ENCODE assay signal across 12 cellular contexts in the genomic region with DNA sequence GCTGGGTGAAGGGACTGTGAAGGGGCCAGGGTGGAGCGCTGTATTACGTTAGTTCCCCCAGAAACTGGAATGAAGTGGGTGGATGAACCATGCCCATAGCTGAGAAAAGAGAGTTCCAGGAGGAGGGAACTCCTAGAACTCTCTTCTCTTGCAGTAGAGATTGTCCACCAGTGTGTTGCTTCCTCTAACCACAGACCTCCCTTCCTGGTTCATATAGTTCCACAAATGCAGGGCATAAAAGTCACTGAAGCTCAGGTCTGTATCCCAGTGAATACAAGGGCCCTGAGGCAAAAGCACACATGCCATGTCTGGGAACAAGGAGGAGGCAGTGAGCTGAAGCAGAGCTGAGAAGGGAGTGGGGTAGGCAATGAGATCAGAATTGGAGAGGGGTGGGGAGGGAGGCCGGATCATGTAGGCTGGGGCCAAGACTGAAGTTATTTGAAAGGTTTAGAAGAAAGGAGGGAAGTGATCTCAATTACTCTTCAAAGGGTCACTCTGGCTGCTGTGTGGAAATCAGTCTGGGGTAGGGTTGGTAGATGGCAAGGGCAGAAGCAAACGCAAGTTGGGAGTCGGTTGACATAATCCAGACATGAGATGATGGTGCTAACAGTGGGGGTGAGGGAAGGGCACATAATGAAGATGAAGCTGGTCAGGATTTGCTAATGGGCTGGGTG. TPM values are rescaled to one million over a fixed set of nuclear protein-coding genes. Genes with fewer than 3 reads are reported as not detected.
DNase-seq lines count a peak whose midpoint lies in the region; FAIRE-seq and TF ChIP-seq lines count a peak whose summit lies in the region.
"Had no signal": no experiment of that assay in that cellular context is flagged by ENCODE, and none has a peak within 500 bp of the region (broad histone marks: within the 10 kb centered on the region; RNA-seq: fewer than 3 reads in every experiment).

No MANE protein-coding gene starts in this region.

- H3K27me3 ChIP-seq in WERI-Rb-1 (ENCODE audit: insufficient read depth, low read depth, severe bottlenecking), result no peaks in the 10 kb centered on the region

- DNase-seq in AG08396 (ENCODE audit: low spot score) (peak; percentile 50), NCI-H69 (lab: John Stamatoyannopoulos, UW) (peak; percentile 51), epidermal melanocyte (ENCODE audit: insufficient read length, low spot score) (peak; percentile 41), occipital lobe (lab: John Stamatoyannopoulos, UW) (no peak), frontal cortex (ENCODE audit: low spot score in 2 of 2) (no peak), WERI-Rb-1 (no peak)
- DNase-seq in activated T-cell treated with anti-CD3 and anti-CD28 coated beads, Interleukin-2, amount 50 U/mL, for 48 hours, result no peak
- DNase-seq: activated naive CD8-positive, alpha-beta T cell treated with anti-CD3 and anti-CD28 coated beads, Interleukin-2, amount 10 ng/mL, durations not matched to agents 7 days and 5 days; CD4-positive, CD25-positive, alpha-beta regulatory T cell; NCI-H1092 treated with DMSO at 0.1 percent for 48 hours had no signal

- H3K9me3 Mint-ChIP-seq in nephron, result no peaks in the 10 kb centered on the region
- H3K9me3 Mint-ChIP-seq: activated naive CD8-positive, alpha-beta T cell treated with anti-CD3 and anti-CD28 coated beads, Interleukin-2, amount 10 ng/mL, durations not matched to agents 7 days and 5 days; T-helper 1 cell treated with Interleukin-12 subunit alpha and Interleukin-12 subunit beta and Interleukin-4 antibody, amounts not matched to agents 30 μg/mL and 1 μg/mL, for 36 hours had no signal

- no peak overlapping the region for H3K4me3 Mint-ChIP-seq in nephron
- H3K4me3 Mint-ChIP-seq: activated naive CD8-positive, alpha-beta T cell treated with anti-CD3 and anti-CD28 coated beads, Interleukin-2, amount 10 ng/mL, durations not matched to agents 7 days and 5 days; CD4-positive, CD25-positive, alpha-beta regulatory T cell; T-helper 1 cell treated with Interleukin-12 subunit alpha and Interleukin-12 subunit beta and Interleukin-4 antibody, amounts not matched to agents 30 μg/mL and 1 μg/mL, for 36 hours had no signal

- H3K9me3 ChIP-seq in WERI-Rb-1 (ENCODE audit: severe bottlenecking), result no peaks in the 10 kb centered on the region

- H3K36me3 Mint-ChIP-seq in nephron (ENCODE audit: low read depth), result no peaks in the 10 kb centered on the region
- H3K36me3 Mint-ChIP-seq: activated naive CD8-positive, alpha-beta T cell treated with anti-CD3 and anti-CD28 coated beads, Interleukin-2, amount 10 ng/mL, durations not matched to agents 7 days and 5 days; CD4-positive, CD25-positive, alpha-beta regulatory T cell had no signal

- no peaks in the 10 kb centered on the region for H3K27me3 Mint-ChIP-seq in nephron (ENCODE audit: low read depth)

- no peak overlapping the region for H3K4me3 ChIP-seq in WERI-Rb-1 (ENCODE audit: low read depth, low read length)

- H3K27ac ChIP-seq in WERI-Rb-1, result no peak overlapping the region

- no peak for FAIRE-seq in frontal cortex (lab: Jason Lieb, UNC)

- peaks cover 11% of the 10 kb centered on the region for H3K4me1 Mint-ChIP-seq in nephron
- H3K4me1 Mint-ChIP-seq: activated naive CD8-positive, alpha-beta T cell treated with anti-CD3 and anti-CD28 coated beads, Interleukin-2, amount 10 ng/mL, durations not matched to agents 7 days and 5 days had no signal

- TF ChIP-seq CTCF in nephron (IDR thresholded peaks at IDR 0.05; ENCODE audit: unreplicated experiment in 3 of 3), result no peak
- TF ChIP-seq CTCF in WERI-Rb-1 (IDR thresholded peaks at IDR 0.05; ENCODE audit: low read depth, low read length), result no peak

- H3K27ac Mint-ChIP-seq in nephron, result peak overlapping the region; percentile 2 to 56 (median 16)
- H3K27ac Mint-ChIP-seq: activated naive CD8-positive, alpha-beta T cell treated with anti-CD3 and anti-CD28 coated beads, Interleukin-2, amount 10 ng/mL, durations not matched to agents 7 days and 5 days; T-helper 1 cell treated with Interleukin-12 subunit alpha and Interleukin-12 subunit beta and Interleukin-4 antibody, amounts not matched to agents 30 μg/mL and 1 μg/mL, for 36 hours had no signal

- no peaks in the 10 kb centered on the region for H3K36me3 ChIP-seq in WERI-Rb-1

RNA-seq across cellular contexts. Expression of a gene that starts 6.5 kb away (rescaled TPM):
- total RNA-seq in occipital lobe (not detected), frontal cortex (not detected)
- total RNA-seq: activated naive CD8-positive, alpha-beta T cell treated with anti-CD3 and anti-CD28 coated beads, Interleukin-2, amount 10 ng/mL, durations not matched to agents 7 days and 5 days; CD4-positive, CD25-positive, alpha-beta regulatory T cell had no signal

RNA-seq across cellular contexts. Expression of a gene that starts 10.3 kb away (rescaled TPM):
- 9.2 TPM for total RNA-seq in occipital lobe
- 4.5 TPM for total RNA-seq in frontal cortex
- total RNA-seq: CD4-positive, CD25-positive, alpha-beta regulatory T cell had no signal

RNA-seq across cellular contexts. Expression of a gene that starts 49.0 kb away (rescaled TPM):
- total RNA-seq in occipital lobe, result 38.8 TPM
- 41.6 TPM for total RNA-seq in frontal cortex

Comparison
In these comparisons a context has a peak if more than half of its experiments do, and no peak if none do; other contexts are left out.
1. DNase-seq: peak in AG08396 (single experiment), NCI-H69 (single experiment) and epidermal melanocyte (single experiment); none in occipital lobe (single experiment), frontal cortex (0 of 2), WERI-Rb-1 (single experiment) and activated T-cell treated with anti-CD3 and anti-CD28 coated beads, Interleukin-2, amount 50 U/mL, for 48 hours (0 of 2).